In the genomic region with DNA sequence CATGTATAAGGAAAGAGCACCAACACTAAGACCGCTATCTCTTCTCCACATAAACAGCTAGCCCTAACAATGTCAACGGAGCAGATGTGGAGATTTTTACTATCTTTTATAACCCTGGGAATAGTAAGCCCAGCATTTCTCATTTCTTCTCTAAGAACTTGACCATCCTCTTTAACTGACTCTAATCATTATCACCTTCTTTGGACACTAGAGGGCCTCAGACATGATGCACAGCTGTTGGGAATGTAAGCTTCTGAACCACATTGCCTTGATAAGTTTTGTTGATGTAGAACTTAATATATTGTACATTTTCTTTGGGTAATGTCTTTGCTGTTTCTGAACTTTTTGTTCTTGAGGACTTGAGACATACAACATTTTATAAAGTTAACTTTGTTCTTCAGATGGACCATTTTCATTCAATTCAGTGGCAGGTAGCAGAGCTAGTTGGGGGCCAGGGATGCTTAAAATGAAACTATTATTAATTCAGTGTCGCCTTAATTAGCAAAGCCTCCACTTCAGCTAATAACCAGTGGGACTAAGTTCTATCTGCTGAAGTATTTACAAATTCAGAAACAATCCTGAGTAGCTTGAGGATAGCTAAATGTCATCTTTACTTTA, we compare ENCODE assay signal across 8 cellular contexts. TPM values are rescaled to one million over a fixed set of nuclear protein-coding genes. Genes with fewer than 3 reads are reported as not detected.
DNase-seq lines count a peak whose midpoint lies in the region; ATAC-seq and TF ChIP-seq lines count a peak whose summit lies in the region.

No MANE protein-coding gene starts in this region.

- no peak overlapping the region for H2AFZ ChIP-seq in SU-DHL-6 (ENCODE audit: low read depth, low read length, severe bottlenecking)
- no peak overlapping the region for H2AFZ ChIP-seq in trophoblast cell (ENCODE audit: insufficient read depth, low read length, poor library complexity)

- no peaks in the 10 kb centered on the region for H3K27me3 ChIP-seq in SU-DHL-6 (ENCODE audit: low read length)
- no peaks in the 10 kb centered on the region for H3K27me3 ChIP-seq in trophoblast cell (ENCODE audit: insufficient read depth, low read length)

- H3K9ac ChIP-seq in SU-DHL-6 (ENCODE audit: low read length) (no peak overlapping the region), trophoblast cell (ENCODE audit: low read length) (no peak overlapping the region)

- no peak overlapping the region for H4K91ac ChIP-seq in trophoblast cell (ENCODE audit: low read depth, low read length)

- H3K4me2 ChIP-seq in SU-DHL-6 (ENCODE audit: low read depth, low read length, poor library complexity, severe bottlenecking) (no peak overlapping the region), trophoblast cell (ENCODE audit: low read length) (no peak overlapping the region)

- H2BK120ac ChIP-seq in trophoblast cell (ENCODE audit: insufficient read depth, low read length, poor library complexity), result no peak overlapping the region

- peak; percentile 93 for ATAC-seq in HG02571 (IDR thresholded peaks at IDR 0.05; ENCODE audit: unreplicated experiment)

- H3K23ac ChIP-seq in trophoblast cell (ENCODE audit: low read length), result no peak overlapping the region

- no peak overlapping the region for H3K27ac ChIP-seq in SU-DHL-6 (ENCODE audit: low read depth, low read length)
- H3K27ac ChIP-seq in trophoblast cell (ENCODE audit: low read depth, low read length), result no peak overlapping the region

- H4K12ac ChIP-seq in trophoblast cell (ENCODE audit: low read depth, low read length), result no peak overlapping the region

- H3K9me3 ChIP-seq in SU-DHL-6 (ENCODE audit: insufficient read depth, low read length) (no peaks in the 10 kb centered on the region), trophoblast cell (ENCODE audit: insufficient read depth, low read depth, low read length) (no peaks in the 10 kb centered on the region)

- H3K9me2 ChIP-seq in SU-DHL-6 (replicated peaks; ENCODE audit: insufficient read depth, low read length), result no peaks in the 10 kb centered on the region

- H3K18ac ChIP-seq in trophoblast cell (ENCODE audit: low read length), result no peak overlapping the region

- H3K14ac ChIP-seq in trophoblast cell (ENCODE audit: low read length), result no peak overlapping the region

- no peaks in the 10 kb centered on the region for H3K79me1 ChIP-seq in trophoblast cell (ENCODE audit: low read length)

- DNase-seq in A172 (ENCODE audit: low spot score) (peak; percentile 56), NAMALWA (ENCODE audit: low spot score) (peak; percentile 77), fibroblast of the aortic adventitia (ENCODE audit: low read depth) (peak; percentile 81), trophoblast cell (peak; percentile 16 to 74)
- no peak for DNase-seq in activated T-cell treated with anti-CD3 and anti-CD28 coated beads, Interleukin-2, amount 50 U/mL, for 1 hour

- no peak overlapping the region for H3K4ac ChIP-seq in trophoblast cell (ENCODE audit: low read depth, low read length)

- H3K36me3 ChIP-seq in SU-DHL-6 (ENCODE audit: low read length) (peaks cover 27% of the 10 kb centered on the region), trophoblast cell (ENCODE audit: control insufficient read depth in 1 of 2, insufficient read depth in 2 of 2, low read length in 2 of 2) (peaks cover 2 to 8% of the 10 kb centered on the region in 2 experiments)

- H2BK12ac ChIP-seq in trophoblast cell (ENCODE audit: low read length), result no peak overlapping the region

- H3K79me2 ChIP-seq in SU-DHL-6 (ENCODE audit: insufficient read depth, low read length), result no peaks in the 10 kb centered on the region; the same call in 1 of the 2 replicates
- no peaks in the 10 kb centered on the region for H3K79me2 ChIP-seq in trophoblast cell (ENCODE audit: control insufficient read depth, insufficient read depth, low read length, poor library complexity)

- H3K4me1 ChIP-seq in trophoblast cell (ENCODE audit: control insufficient read depth in 1 of 2, insufficient read depth in 2 of 2, low read length in 2 of 2), result no peaks in the 10 kb centered on the region

- no peak overlapping the region for H2BK5ac ChIP-seq in trophoblast cell (ENCODE audit: low read depth, low read length, poor library complexity)

- no peaks in the 10 kb centered on the region for H4K20me1 ChIP-seq in SU-DHL-6 (ENCODE audit: low read depth, low read length)

- peak; percentile 74 for TF ChIP-seq CTCF in GM12873 (IDR thresholded peaks at IDR 0.05; ENCODE audit: insufficient read depth, low read depth, low read length, missing control alignments)
- peak; percentile 79 for TF ChIP-seq CTCF in SU-DHL-6 (IDR thresholded peaks at IDR 0.05; ENCODE audit: insufficient read depth, low read length, poor library complexity, severe bottlenecking)
- TF ChIP-seq CTCF in fibroblast of the aortic adventitia (IDR thresholded peaks at IDR 0.05; ENCODE audit: insufficient read depth, low read length), result peak; percentile 81

- peaks cover 7% of the 10 kb centered on the region; the same call in 1 of the 2 replicates for H3F3A ChIP-seq in SU-DHL-6 (ENCODE audit: insufficient read depth)

- no peak overlapping the region for H4K8ac ChIP-seq in trophoblast cell (ENCODE audit: low read depth, low read length)

- WGBS in trophoblast cell (ENCODE audit: extremely low coverage, insufficient coverage, insufficient read length), result no CpG with 5 or more reads among the region's 3 CpGs

- H3K4me3 ChIP-seq in SU-DHL-6 (ENCODE audit: insufficient read depth, low read length, poor library complexity, severe bottlenecking) (no peak overlapping the region), fibroblast of the aortic adventitia (ENCODE audit: low read depth, low read length) (no peak overlapping the region), trophoblast cell (ENCODE audit: low read depth, low read length) (no peak overlapping the region)

- no peak overlapping the region for H2AK5ac ChIP-seq in trophoblast cell (ENCODE audit: low read length)

RNA-seq across cellular contexts. Expression of a gene that starts 9.6 kb away (rescaled TPM):
- not detected in 2 replicates for total RNA-seq in A172 (2014; rRNA removed; shearing (Covaris generic))
- total RNA-seq in fibroblast of the aortic adventitia (ENCODE audit: low replicate concordance), result not detected in 2 replicates
- 0.10 TPM in 1 of 2 replicates, not detected in the other for polyA plus RNA-seq in trophoblast cell (2013)

RNA-seq across cellular contexts. Expression of a gene that starts 10.3 kb away (rescaled TPM):
- total RNA-seq in A172 (2014; rRNA removed; shearing (Covaris generic)), result 71.4 and 91.0 TPM in 2 replicates
- total RNA-seq in fibroblast of the aortic adventitia (ENCODE audit: low replicate concordance), result 12.2 and 35.1 TPM in 2 replicates
- 10.6 and 11.7 TPM in 2 replicates for polyA plus RNA-seq in trophoblast cell (2013)

RNA-seq across cellular contexts. Expression of a gene that starts 45.4 kb away (rescaled TPM):
- total RNA-seq in A172 (2014; rRNA removed; shearing (Covaris generic)), result 0.16 TPM in 1 of 2 replicates, not detected in the other
- total RNA-seq in fibroblast of the aortic adventitia (ENCODE audit: low replicate concordance), result not detected in 2 replicates
- polyA plus RNA-seq in trophoblast cell (2013), result 0.03 TPM in 1 of 2 replicates, not detected in the other
